9 cellular contexts compared by ENCODE assay signal in the genomic region with DNA sequence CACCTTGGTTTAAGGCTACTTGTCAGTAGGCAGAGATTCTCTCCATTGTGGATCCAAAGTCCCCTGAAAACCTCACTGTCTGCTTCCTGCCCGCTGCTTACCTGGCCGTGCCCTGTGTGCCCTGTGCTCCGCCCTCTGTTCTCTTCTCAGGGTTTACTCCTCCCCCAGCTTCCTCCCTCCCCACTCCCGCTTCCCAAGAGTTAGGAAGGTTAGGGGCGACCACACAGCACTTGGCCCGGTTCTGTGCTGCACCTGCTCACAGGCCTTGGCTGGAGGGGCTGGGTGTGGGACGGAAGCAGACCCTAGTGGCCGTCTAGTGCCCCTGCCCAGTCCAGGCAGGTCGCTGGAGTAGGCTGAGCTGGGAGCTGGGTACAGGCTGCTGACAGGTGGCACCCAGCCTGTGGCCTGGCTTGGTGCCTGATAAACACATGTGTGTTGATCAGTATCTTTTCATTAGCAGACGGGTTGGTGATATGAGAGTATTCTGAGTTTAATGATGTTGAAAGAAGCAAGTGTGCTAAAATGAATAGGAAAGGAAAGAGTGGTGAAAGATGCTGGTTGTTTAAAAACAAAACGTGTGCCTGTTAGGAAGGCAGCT. TPM values are rescaled to one million over a fixed set of nuclear protein-coding genes. Genes with fewer than 3 reads are reported as not detected.
DNase-seq lines count a peak whose midpoint lies in the region; ATAC-seq and TF ChIP-seq lines count a peak whose summit lies in the region.
"Had no signal": no experiment of that assay in that cellular context is flagged by ENCODE, and none has a peak within 500 bp of the region (broad histone marks: within the 10 kb centered on the region; RNA-seq: fewer than 3 reads in every experiment).

No MANE protein-coding gene starts in this region.

- H3K4me3 ChIP-seq in WERI-Rb-1 (ENCODE audit: low read depth, low read length) (no peak overlapping the region), vagina (no peak overlapping the region), gastroesophageal sphincter (no peak overlapping the region)
- H3K4me3 ChIP-seq: ascending aorta had no signal

- H3K27ac Mint-ChIP-seq in stimulated activated naive CD8-positive, alpha-beta T cell treated with anti-CD3 and anti-CD28 coated beads, Interleukin-15, Interleukin-2, amounts not matched to agents 100 ng/mL and 50 ng/mL, for 24 hours = peak overlapping the region; percentile 81
- no peak overlapping the region for H3K27ac Mint-ChIP-seq in stimulated activated naive CD8-positive, alpha-beta T cell treated with anti-CD3 and anti-CD28 coated beads, Interleukin-15, amount 100 ng/mL, for 72 hours

- H3K36me3 Mint-ChIP-seq in stimulated activated naive CD8-positive, alpha-beta T cell treated with anti-CD3 and anti-CD28 coated beads, Interleukin-15, Interleukin-2, amounts not matched to agents 100 ng/mL and 50 ng/mL, for 24 hours (ENCODE audit: low read depth) = no peaks in the 10 kb centered on the region

- H3K36me3 ChIP-seq in WERI-Rb-1 (no peaks in the 10 kb centered on the region), vagina (peaks cover 0 to 14% of the 10 kb centered on the region in 2 donors), gastroesophageal sphincter (peaks cover 0 to 58% of the 10 kb centered on the region in 2 donors)

- TF ChIP-seq POLR2A in vagina (IDR thresholded peaks at IDR 0.05) (no peak), gastroesophageal sphincter (IDR thresholded peaks at IDR 0.05) (no peak)

- intact Hi-C loops in left ventricle myocardium superior (cut with micrococcal nuclease) (no loop called here), vagina (cut with DNase I) (no loop called here)

- no peak for TF ChIP-seq EP300 in gastroesophageal sphincter (IDR thresholded peaks at IDR 0.05)

- no peaks in the 10 kb centered on the region for H3K9me3 Mint-ChIP-seq in stimulated activated naive CD8-positive, alpha-beta T cell treated with anti-CD3 and anti-CD28 coated beads, Interleukin-15, Interleukin-2, amounts not matched to agents 100 ng/mL and 50 ng/mL, for 24 hours
- H3K9me3 Mint-ChIP-seq in stimulated activated naive CD8-positive, alpha-beta T cell treated with anti-CD3 and anti-CD28 coated beads, Interleukin-15, amount 100 ng/mL, for 72 hours = no peaks in the 10 kb centered on the region

- H3K27ac ChIP-seq in WERI-Rb-1 (no peak overlapping the region), vagina (peak overlapping the region; percentile 15), gastroesophageal sphincter (no peak overlapping the region)
- H3K27ac ChIP-seq: ascending aorta had no signal

- H3K4me1 Mint-ChIP-seq in stimulated activated naive CD8-positive, alpha-beta T cell treated with anti-CD3 and anti-CD28 coated beads, Interleukin-15, Interleukin-2, amounts not matched to agents 100 ng/mL and 50 ng/mL, for 24 hours (ENCODE audit: low read depth) = peaks cover 20% of the 10 kb centered on the region
- H3K4me1 Mint-ChIP-seq in stimulated activated naive CD8-positive, alpha-beta T cell treated with anti-CD3 and anti-CD28 coated beads, Interleukin-15, amount 100 ng/mL, for 72 hours = peaks cover 22% of the 10 kb centered on the region

- H3K9me3 ChIP-seq in WERI-Rb-1 (ENCODE audit: severe bottlenecking) = no peaks in the 10 kb centered on the region
- H3K9me3 ChIP-seq in vagina = no peaks in the 10 kb centered on the region
- no peaks in the 10 kb centered on the region for H3K9me3 ChIP-seq in gastroesophageal sphincter
- H3K9me3 ChIP-seq: ascending aorta had no signal

- H3K27me3 ChIP-seq in WERI-Rb-1 (ENCODE audit: insufficient read depth, low read depth, severe bottlenecking) = no peaks in the 10 kb centered on the region
- H3K27me3 ChIP-seq in vagina = no peaks in the 10 kb centered on the region
- no peaks in the 10 kb centered on the region for H3K27me3 ChIP-seq in gastroesophageal sphincter
- H3K27me3 ChIP-seq: ascending aorta had no signal

- TF ChIP-seq CTCF in WERI-Rb-1 (IDR thresholded peaks at IDR 0.05; ENCODE audit: low read depth, low read length) = peak; percentile 34; the same call in 1 of the 2 replicates
- no peak for TF ChIP-seq CTCF in vagina (IDR thresholded peaks at IDR 0.05)
- no peak for TF ChIP-seq CTCF in gastroesophageal sphincter (IDR thresholded peaks at IDR 0.05)

- ATAC-seq in stimulated activated naive CD8-positive, alpha-beta T cell treated with anti-CD3 and anti-CD28 coated beads, Interleukin-15, amount 100 ng/mL, for 72 hours = no peak
- peak; percentile 11 for ATAC-seq in left ventricle myocardium superior
- no peak for ATAC-seq in HG02623 (IDR thresholded peaks at IDR 0.05; ENCODE audit: unreplicated experiment)
- no peak for ATAC-seq in gastroesophageal sphincter

- no peak overlapping the region for H3K4me3 Mint-ChIP-seq in stimulated activated naive CD8-positive, alpha-beta T cell treated with anti-CD3 and anti-CD28 coated beads, Interleukin-15, Interleukin-2, amounts not matched to agents 100 ng/mL and 50 ng/mL, for 24 hours
- no peak overlapping the region for H3K4me3 Mint-ChIP-seq in stimulated activated naive CD8-positive, alpha-beta T cell treated with anti-CD3 and anti-CD28 coated beads, Interleukin-15, amount 100 ng/mL, for 72 hours

- DNase-seq in stimulated activated naive CD8-positive, alpha-beta T cell treated with anti-CD3 and anti-CD28 coated beads, Interleukin-15, amount 100 ng/mL, for 72 hours = no peak
- DNase-seq in WERI-Rb-1 (no peak), left ventricle myocardium superior (no peak), vagina (ENCODE audit: extremely low spot score in 2 of 2) (no peak), hepatic stellate cell (ENCODE audit: low spot score) (no peak)

- WGBS in gastroesophageal sphincter (ENCODE audit: low coverage in 1 of 2), 2 donors = 38 to 82% methylated on average over 3 to 4 of the region's 11 CpGs

- H3K4me1 ChIP-seq in vagina (no peaks in the 10 kb centered on the region), gastroesophageal sphincter (peaks cover 0 to 7% (median 0%) of the 10 kb centered on the region in 3 donors)
- H3K4me1 ChIP-seq: ascending aorta had no signal

- no peaks in the 10 kb centered on the region for H3K27me3 Mint-ChIP-seq in stimulated activated naive CD8-positive, alpha-beta T cell treated with anti-CD3 and anti-CD28 coated beads, Interleukin-15, Interleukin-2, amounts not matched to agents 100 ng/mL and 50 ng/mL, for 24 hours
- H3K27me3 Mint-ChIP-seq in stimulated activated naive CD8-positive, alpha-beta T cell treated with anti-CD3 and anti-CD28 coated beads, Interleukin-15, amount 100 ng/mL, for 72 hours = no peaks in the 10 kb centered on the region

RNA-seq across cellular contexts. Expression of a gene that starts 40.5 kb away (rescaled TPM):
- 94.0 TPM for total RNA-seq in left ventricle myocardium superior
- 28.7 TPM for total RNA-seq in vagina
- 10 to 100 TPM; 10.8 to 53.3 (median 33.2) TPM for total RNA-seq in gastroesophageal sphincter
